8 cellular contexts compared by ENCODE assay signal in the genomic region with DNA sequence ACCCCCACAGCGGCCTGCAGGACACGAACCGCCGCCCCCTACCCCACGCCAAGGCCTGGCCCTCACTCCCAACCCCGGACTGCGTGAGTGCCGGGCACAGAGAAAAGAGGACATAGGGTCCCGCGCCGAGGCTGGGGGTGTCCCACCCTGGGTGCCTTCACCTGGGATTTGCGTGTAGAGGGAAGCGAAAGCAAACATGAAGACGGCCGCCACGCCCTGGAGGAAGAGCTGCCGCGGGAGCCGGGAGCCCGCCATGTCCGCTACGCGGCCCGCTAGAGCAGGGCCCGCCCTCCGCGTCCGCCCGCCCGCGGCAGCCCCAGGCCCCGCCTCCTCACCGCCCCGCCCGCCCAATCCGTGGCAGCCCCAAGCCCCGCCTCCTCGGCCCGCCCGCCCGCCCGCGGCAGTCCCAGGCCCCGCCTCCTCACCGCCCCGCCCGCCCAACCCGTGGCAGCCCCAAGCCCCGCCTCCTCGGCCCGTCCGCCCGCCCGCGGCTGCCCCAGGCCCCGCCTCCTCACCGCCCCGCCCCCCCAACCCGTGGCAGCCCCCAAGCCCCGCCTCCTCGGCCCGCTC. TPM values are rescaled to one million over a fixed set of nuclear protein-coding genes. Genes with fewer than 3 reads are reported as not detected.
DNase-seq lines count a peak whose midpoint lies in the region; ATAC-seq and TF ChIP-seq lines count a peak whose summit lies in the region.

A gene with protein sequence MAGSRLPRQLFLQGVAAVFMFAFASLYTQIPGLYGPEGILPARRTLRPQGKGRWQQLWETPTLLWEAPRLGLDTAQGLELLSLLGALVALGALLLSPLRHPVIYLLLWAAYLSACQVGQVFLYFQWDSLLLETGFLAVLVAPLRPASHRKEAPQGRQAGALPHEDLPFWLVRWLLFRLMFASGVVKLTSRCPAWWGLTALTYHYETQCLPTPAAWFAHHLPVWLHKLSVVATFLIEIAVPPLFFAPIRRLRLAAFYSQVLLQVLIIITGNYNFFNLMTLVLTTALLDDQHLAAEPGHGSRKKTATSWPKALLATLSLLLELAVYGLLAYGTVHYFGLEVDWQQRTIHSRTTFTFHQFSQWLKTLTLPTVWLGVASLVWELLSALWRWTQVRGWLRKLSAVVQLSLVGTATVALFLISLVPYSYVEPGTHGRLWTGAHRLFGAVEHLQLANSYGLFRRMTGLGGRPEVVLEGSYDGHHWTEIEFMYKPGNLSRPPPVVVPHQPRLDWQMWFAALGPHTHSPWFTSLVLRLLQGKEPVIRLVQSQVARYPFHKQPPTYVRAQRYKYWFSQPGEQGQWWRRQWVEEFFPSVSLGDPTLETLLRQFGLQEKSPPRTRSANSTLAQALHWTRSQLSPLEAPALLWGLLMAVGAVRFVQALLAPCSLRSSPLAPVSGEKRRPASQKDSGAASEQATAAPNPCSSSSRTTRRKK (minus strand): TSS at position 282 of the 570 bp plus-strand sequence. CDS start 27 bp downstream, at position 255.

- no peaks in the 10 kb centered on the region for H3K36me3 Mint-ChIP-seq in osteocyte (ENCODE audit: unreplicated experiment)

- intact Hi-C loops in testis (cut with DNase I; ENCODE audit: low total_unique reads), result no loop called here

- no peaks in the 10 kb centered on the region for H3K27me3 ChIP-seq in testis

- no peak for TF ChIP-seq POLR2A in testis (IDR thresholded peaks at IDR 0.05)

- TF ChIP-seq CTCF in RWPE1 (conservative IDR thresholded peaks at IDR 0.05; ENCODE audit: low read depth) (no peak), osteocyte (IDR thresholded peaks at IDR 0.05) (no peak), testis (IDR thresholded peaks at IDR 0.05) (no peak)

- peak; percentile 48 for ATAC-seq in HG03159 (IDR thresholded peaks at IDR 0.05; ENCODE audit: unreplicated experiment)

- no peaks in the 10 kb centered on the region for H3K9me3 Mint-ChIP-seq in osteocyte (ENCODE audit: unreplicated experiment)

- POLR2A ChIA-PET in RWPE1 (lab: Yijun Ruan, JAX; ENCODE audit: low non-redundant PET), result interaction anchor here (0.6 to 0.8 kb wide), 2 partner anchors 14 to 18 kb away, joined by 4 to 5 read pairs; partner anchors contain the start of gene SCO2

- H3K4me1 Mint-ChIP-seq in osteocyte (ENCODE audit: unreplicated experiment), result peaks cover 16% of the 10 kb centered on the region

- H3K27ac ChIP-seq in RWPE1 (peak within 1 kb of the TSS; percentile 91), testis (peak within 1 kb of the TSS; percentile 72 to 91)

- peak within 1 kb of the TSS; percentile 81 to 94 for H3K4me3 ChIP-seq in testis

- peaks cover 9% of the 10 kb centered on the region for H3K4me1 ChIP-seq in testis

- DNase-seq in SHP77 treated with DMSO at 0.1 percent for 48 hours (lab: John Stamatoyannopoulos, UW), result peak; percentile 36
- DNase-seq in SHP77 (lab: John Stamatoyannopoulos, UW), result no peak
- DNase-seq in RWPE1 (ENCODE audit: low spot score), result peak; percentile 83
- peak; percentile 100 for DNase-seq in activated gamma-delta T cell (lab: John Stamatoyannopoulos, UW)
- DNase-seq in germinal center (ENCODE audit: low spot score), result peak; percentile 96
- peak; percentile 99 for DNase-seq in osteocyte (ENCODE audit: extremely low spot score, unreplicated experiment)
- peak; percentile 92 for DNase-seq in testis

- 0% methylated on average over 28 of the region's 62 CpGs; no CpG with 5 or more reads in 1 of the 2 donors for WGBS in testis, 2 donors

- H3K36me3 ChIP-seq in testis (ENCODE audit: low read depth, missing control alignments), result no peaks in the 10 kb centered on the region

- H3K9me3 ChIP-seq in testis, result no peaks in the 10 kb centered on the region

- peak within 1 kb of the TSS; percentile 93 for H3K27ac Mint-ChIP-seq in osteocyte (ENCODE audit: unreplicated experiment)

- CTCF ChIA-PET in RWPE1 (lab: Yijun Ruan, JAX), result no interaction called here

- H3K27me3 Mint-ChIP-seq in osteocyte (ENCODE audit: unreplicated experiment), result no peaks in the 10 kb centered on the region

- H3K4me3 Mint-ChIP-seq in osteocyte (ENCODE audit: unreplicated experiment), result peak within 1 kb of the TSS; percentile 93

RNA-seq across cellular contexts. Expression of the gene that starts here (rescaled TPM):
- total RNA-seq in osteocyte (107 and 108 TPM in 2 replicates), testis (100 to 1,000 TPM in 1 of 2 donors, 10 to 100 TPM in 1; 95.4 to 109 TPM)
- polyA plus RNA-seq in testis (ENCODE audit: insufficient read depth, low read depth, low replicate concordance), result 59.7 TPM

Comparison
In these comparisons a context has a peak if more than half of its experiments do, and no peak if none do; other contexts are left out.
1. DNase-seq: peak in SHP77 treated with DMSO at 0.1 percent for 48 hours (single experiment), RWPE1 (single experiment), activated gamma-delta T cell (single experiment), germinal center (single experiment), osteocyte (single experiment) and testis (single experiment); none in SHP77 (0 of 2).